ENCODE assay signal across 13 cellular contexts in the genomic region with DNA sequence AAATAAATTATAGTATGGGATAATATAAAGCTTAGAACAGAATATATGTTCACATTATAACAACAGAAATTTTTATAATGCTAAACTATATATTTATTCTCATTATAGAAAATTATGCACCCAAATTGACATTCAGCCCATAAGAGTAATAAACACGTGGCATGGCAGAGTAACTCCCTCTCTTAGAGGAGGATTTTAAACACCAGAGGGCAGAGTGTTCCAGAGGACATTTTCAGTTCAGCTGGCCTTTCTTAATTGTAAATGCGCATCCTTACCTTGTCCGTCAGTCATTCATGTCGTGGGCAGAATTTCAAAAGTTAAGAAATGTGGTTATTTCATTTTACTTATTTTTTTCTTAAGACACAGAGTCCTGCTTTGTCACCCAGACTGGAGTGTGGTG.
DNase-seq lines count a peak whose midpoint lies in the region; ATAC-seq, FAIRE-seq and TF ChIP-seq lines count a peak whose summit lies in the region.
"Had no signal": no experiment of that assay in that cellular context is flagged by ENCODE, and none has a peak within 500 bp of the region (broad histone marks: within the 10 kb centered on the region; RNA-seq: fewer than 3 reads in every experiment).

No MANE protein-coding gene starts in this region.

- no peaks in the 10 kb centered on the region for H3K27me3 Mint-ChIP-seq in glutamatergic neuron (ENCODE audit: unreplicated experiment)
- H3K27me3 Mint-ChIP-seq: brain; CD4-positive, CD25-positive, alpha-beta regulatory T cell had no signal

- H3K27me3 ChIP-seq in stomach = no peaks in the 10 kb centered on the region

- TF ChIP-seq CTCF in 22Rv1 (IDR thresholded peaks at IDR 0.05) = peak; percentile 44
- peak; percentile 19 for TF ChIP-seq CTCF in GM12873 (IDR thresholded peaks at IDR 0.05; ENCODE audit: insufficient read depth, low read depth, low read length, missing control alignments)
- no peak for TF ChIP-seq CTCF in stomach (IDR thresholded peaks at IDR 0.05)
- no peak for TF ChIP-seq CTCF in glutamatergic neuron (IDR thresholded peaks at IDR 0.05; ENCODE audit: partially characterized antibody, unreplicated experiment)

- H3K27ac ChIP-seq in 22Rv1 (no peak overlapping the region), stomach (no peak overlapping the region)

- peaks cover 0 to 11% (median 0%) of the 10 kb centered on the region in 4 donors for H3K4me1 ChIP-seq in stomach

- H3K4me3 Mint-ChIP-seq in glutamatergic neuron (ENCODE audit: unreplicated experiment) = no peak overlapping the region
- no peak overlapping the region for H3K4me3 Mint-ChIP-seq in stimulated activated effector memory CD8-positive, alpha-beta T cell treated with anti-CD3 and anti-CD28 coated beads, Interleukin-12 subunit alpha, Interleukin-12 subunit beta, amount 100 ng/mL, for 72 hours
- H3K4me3 Mint-ChIP-seq: brain; CD4-positive, CD25-positive, alpha-beta regulatory T cell; T-helper 1 cell treated with Interleukin-12 subunit alpha and Interleukin-12 subunit beta and Interleukin-4 antibody, amounts not matched to agents 30 μg/mL and 1 μg/mL, for 36 hours had no signal

- no peak for TF ChIP-seq POLR2A in stomach (IDR thresholded peaks at IDR 0.05)

- peak; percentile 44 for DNase-seq in OCI-M1 (lab: John Stamatoyannopoulos, UW)
- DNase-seq in frontal cortex (ENCODE audit: low spot score in 2 of 2) = peak; percentile 11 to 19
- DNase-seq in stomach = no peak
- DNase-seq in DMS53 treated with DMSO at 0.1 percent for 48 hours (lab: John Stamatoyannopoulos, UW; ENCODE audit: unreplicated experiment) = no peak
- no peak for DNase-seq in glutamatergic neuron
- DNase-seq in stimulated activated effector memory CD8-positive, alpha-beta T cell treated with anti-CD3 and anti-CD28 coated beads, Interleukin-12 subunit alpha, Interleukin-12 subunit beta, amount 100 ng/mL, for 72 hours (ENCODE audit: low spot score in 2 of 2) = no peak
- DNase-seq: activated T-cell treated with anti-CD3 and anti-CD28 coated beads, Interleukin-2, amount 50 U/mL, for 1 hour; NCI-H446 had no signal

- intact Hi-C loops in stomach (cut with DNase I; ENCODE audit: low total_unique reads) = no loop called here

- no peaks in the 10 kb centered on the region for H3K9me3 ChIP-seq in stomach

- no peaks in the 10 kb centered on the region for H3K9me3 Mint-ChIP-seq in glutamatergic neuron (ENCODE audit: unreplicated experiment)
- no peaks in the 10 kb centered on the region for H3K9me3 Mint-ChIP-seq in stimulated activated effector memory CD8-positive, alpha-beta T cell treated with anti-CD3 and anti-CD28 coated beads, Interleukin-12 subunit alpha, Interleukin-12 subunit beta, amount 100 ng/mL, for 72 hours
- H3K9me3 Mint-ChIP-seq: CD4-positive, CD25-positive, alpha-beta regulatory T cell; T-helper 1 cell treated with Interleukin-12 subunit alpha and Interleukin-12 subunit beta and Interleukin-4 antibody, amounts not matched to agents 30 μg/mL and 1 μg/mL, for 36 hours had no signal

- no peak for TF ChIP-seq EP300 in stomach (IDR thresholded peaks at IDR 0.05)

- H3K4me3 ChIP-seq in stomach = no peak overlapping the region

- H3K36me3 ChIP-seq in stomach = no peaks in the 10 kb centered on the region

- no peak for FAIRE-seq in frontal cortex (lab: Jason Lieb, UNC)

- H3K27ac Mint-ChIP-seq in glutamatergic neuron (ENCODE audit: unreplicated experiment) = no peak overlapping the region
- H3K27ac Mint-ChIP-seq in stimulated activated effector memory CD8-positive, alpha-beta T cell treated with anti-CD3 and anti-CD28 coated beads, Interleukin-12 subunit alpha, Interleukin-12 subunit beta, amount 100 ng/mL, for 72 hours = no peak overlapping the region
- H3K27ac Mint-ChIP-seq: CD4-positive, CD25-positive, alpha-beta regulatory T cell; T-helper 1 cell treated with Interleukin-12 subunit alpha and Interleukin-12 subunit beta and Interleukin-4 antibody, amounts not matched to agents 30 μg/mL and 1 μg/mL, for 36 hours had no signal

- whole genome bisulfite sequencing in stomach, 5 donors = 86 to 91% (median 88%) methylated on average over 4 of the region's 4 CpGs

- H3K4me1 Mint-ChIP-seq in glutamatergic neuron (ENCODE audit: low read depth, unreplicated experiment) = peaks cover 11% of the 10 kb centered on the region
- no peaks in the 10 kb centered on the region for H3K4me1 Mint-ChIP-seq in stimulated activated effector memory CD8-positive, alpha-beta T cell treated with anti-CD3 and anti-CD28 coated beads, Interleukin-12 subunit alpha, Interleukin-12 subunit beta, amount 100 ng/mL, for 72 hours
- H3K4me1 Mint-ChIP-seq: CD4-positive, CD25-positive, alpha-beta regulatory T cell had no signal

- no peak for ATAC-seq in stimulated activated effector memory CD8-positive, alpha-beta T cell treated with anti-CD3 and anti-CD28 coated beads, Interleukin-12 subunit alpha, Interleukin-12 subunit beta, amount 100 ng/mL, for 72 hours

- H3K36me3 Mint-ChIP-seq in glutamatergic neuron (ENCODE audit: unreplicated experiment) = no peaks in the 10 kb centered on the region
- no peaks in the 10 kb centered on the region for H3K36me3 Mint-ChIP-seq in stimulated activated effector memory CD8-positive, alpha-beta T cell treated with anti-CD3 and anti-CD28 coated beads, Interleukin-12 subunit alpha, Interleukin-12 subunit beta, amount 100 ng/mL, for 72 hours
- H3K36me3 Mint-ChIP-seq: CD4-positive, CD25-positive, alpha-beta regulatory T cell had no signal

Comparison
In these comparisons a context has a peak if more than half of its experiments do, and no peak if none do; other contexts are left out.
1. CTCF ChIP-seq: peak in 22Rv1 (single experiment) and GM12873 (single experiment); none in stomach (0 of 7) and glutamatergic neuron (single experiment).
2. DNase-seq: peak in OCI-M1 (single experiment) and frontal cortex (2 of 2); none in stomach (single experiment), DMS53 treated with DMSO at 0.1 percent for 48 hours (single experiment), glutamatergic neuron (single experiment) and stimulated activated effector memory CD8-positive, alpha-beta T cell treated with anti-CD3 and anti-CD28 coated beads, Interleukin-12 subunit alpha, Interleukin-12 subunit beta, amount 100 ng/mL, for 72 hours (0 of 2).